Comparison of ENCODE assay signal across 11 cellular contexts in genomic region chr10:11146402-11147171, GRCh38.
A peak's percentile ranks its signal among the peaks of the same experiment; 100 is the strongest.
DNase-seq lines count a peak whose midpoint lies in the region; ATAC-seq and TF ChIP-seq lines count a peak whose summit lies in the region.
"Had no signal": no experiment of that assay in that cellular context is flagged by ENCODE, and none has a peak within 500 bp of the region (broad histone marks: within the 10 kb centered on the region; RNA-seq: fewer than 3 reads in every experiment).

No MANE protein-coding gene starts in this region.

- TF ChIP-seq CTCF in lower lobe of right lung (IDR thresholded peaks at IDR 0.05) (no peak), prostate gland (IDR thresholded peaks at IDR 0.05) (no peak)

- peak overlapping the region; percentile 59 to 88 (median 72) for H3K4me3 Mint-ChIP-seq in CD4-positive, CD25-positive, alpha-beta regulatory T cell
- H3K4me3 Mint-ChIP-seq in activated naive CD8-positive, alpha-beta T cell treated with anti-CD3 and anti-CD28 coated beads, Interleukin-2, amount 50 U/mL, for 24 hours: peak overlapping the region; percentile 80

- peak overlapping the region; percentile 94 for H3K27ac ChIP-seq in CD4-positive, CD25-positive, alpha-beta regulatory T cell (ENCODE audit: insufficient read depth, low read length, poor library complexity, severe bottlenecking)
- peak overlapping the region; percentile 87 for H3K27ac ChIP-seq in KOPT-K1 (ENCODE audit: low read depth, low read length, poor library complexity, severe bottlenecking)
- peak overlapping the region; percentile 9 for H3K27ac ChIP-seq in lower lobe of right lung
- H3K27ac ChIP-seq in prostate gland: no peak overlapping the region

- H3K9me3 Mint-ChIP-seq in CD4-positive, CD25-positive, alpha-beta regulatory T cell: peaks cover 0 to 2% (median 0%) of the 10 kb centered on the region in 7 donors
- no peaks in the 10 kb centered on the region for H3K9me3 Mint-ChIP-seq in activated naive CD8-positive, alpha-beta T cell treated with anti-CD3 and anti-CD28 coated beads, Interleukin-2, amount 50 U/mL, for 24 hours

- no peaks in the 10 kb centered on the region for H3K36me3 Mint-ChIP-seq in CD4-positive, CD25-positive, alpha-beta regulatory T cell
- no peaks in the 10 kb centered on the region for H3K36me3 Mint-ChIP-seq in activated naive CD8-positive, alpha-beta T cell treated with anti-CD3 and anti-CD28 coated beads, Interleukin-2, amount 50 U/mL, for 24 hours (ENCODE audit: low read depth)

- H3K27ac Mint-ChIP-seq in CD4-positive, CD25-positive, alpha-beta regulatory T cell: peak overlapping the region; percentile 97 to 100 (median 98)
- peak overlapping the region; percentile 91 for H3K27ac Mint-ChIP-seq in activated naive CD8-positive, alpha-beta T cell treated with anti-CD3 and anti-CD28 coated beads, Interleukin-2, amount 50 U/mL, for 24 hours

- no peaks in the 10 kb centered on the region for H3K36me3 ChIP-seq in CD4-positive, CD25-positive, alpha-beta regulatory T cell (ENCODE audit: control insufficient read depth, insufficient read depth, low read length)
- H3K36me3 ChIP-seq in KOPT-K1 (ENCODE audit: insufficient read depth, low read length) (no peaks in the 10 kb centered on the region), lower lobe of right lung (no peaks in the 10 kb centered on the region), prostate gland (no peaks in the 10 kb centered on the region)

- intact Hi-C loops in lower lobe of right lung (cut with DNase I): no loop called here
- intact Hi-C loops in prostate gland (cut with DNase I): no loop called here

- peaks cover 86% of the 10 kb centered on the region for H3K4me1 ChIP-seq in CD4-positive, CD25-positive, alpha-beta regulatory T cell (ENCODE audit: control insufficient read depth, insufficient read depth, low read length, poor library complexity, severe bottlenecking)
- H3K4me1 ChIP-seq in lower lobe of right lung: peaks cover 71% of the 10 kb centered on the region
- H3K4me1 ChIP-seq in prostate gland (replicated peaks): no peaks in the 10 kb centered on the region

- WGBS in prostate gland: 56% methylated on average over 6 of the region's 6 CpGs

- peaks cover 54 to 98% (median 79%) of the 10 kb centered on the region in 4 donors for H3K4me1 Mint-ChIP-seq in CD4-positive, CD25-positive, alpha-beta regulatory T cell
- H3K4me1 Mint-ChIP-seq in activated naive CD8-positive, alpha-beta T cell treated with anti-CD3 and anti-CD28 coated beads, Interleukin-2, amount 50 U/mL, for 24 hours: peaks cover 95% of the 10 kb centered on the region

- DNase-seq in CD4-positive, CD25-positive, alpha-beta regulatory T cell: peak in 1 of 3 donors; percentile 43
- DNase-seq in activated naive CD8-positive, alpha-beta T cell treated with anti-CD3 and anti-CD28 coated beads, Interleukin-2, amount 50 U/mL, for 24 hours: no peak
- DNase-seq in lower lobe of right lung (no peak), activated gamma-delta T cell treated with Interleukin-2 at 50 U/mL for 16 hours (no peak), prostate gland (ENCODE audit: low spot score) (no peak), HuH-7 (ENCODE audit: low spot score) (no peak)
- DNase-seq: Karpas-422, NCI-H2227 treated with DMSO at 0.1 percent for 48 hours, SHP77 had no signal

- H3K27me3 ChIP-seq in CD4-positive, CD25-positive, alpha-beta regulatory T cell (ENCODE audit: control insufficient read depth, insufficient read depth, low read length): no peaks in the 10 kb centered on the region
- H3K27me3 ChIP-seq in lower lobe of right lung (ENCODE audit: low read depth): no peaks in the 10 kb centered on the region
- H3K27me3 ChIP-seq in prostate gland (replicated peaks; ENCODE audit: insufficient read depth): no peaks in the 10 kb centered on the region

- no peak for ATAC-seq in CD4-positive, CD25-positive, alpha-beta regulatory T cell (ENCODE audit: low read depth in 2 of 2)
- no peak for ATAC-seq in activated naive CD8-positive, alpha-beta T cell treated with anti-CD3 and anti-CD28 coated beads, Interleukin-2, amount 50 U/mL, for 24 hours
- ATAC-seq in lower lobe of right lung (no peak), HG03025 (IDR thresholded peaks at IDR 0.05; ENCODE audit: low FRiP score, unreplicated experiment) (no peak)

- no peaks in the 10 kb centered on the region for H3K9me3 ChIP-seq in CD4-positive, CD25-positive, alpha-beta regulatory T cell (ENCODE audit: control insufficient read depth in 2 of 2, low read length in 2 of 2)
- H3K9me3 ChIP-seq in KOPT-K1 (ENCODE audit: insufficient read depth, low read length, poor library complexity, severe bottlenecking) (no peaks in the 10 kb centered on the region), lower lobe of right lung (no peaks in the 10 kb centered on the region), prostate gland (no peaks in the 10 kb centered on the region)

- H3K27me3 Mint-ChIP-seq in CD4-positive, CD25-positive, alpha-beta regulatory T cell: no peaks in the 10 kb centered on the region
- no peaks in the 10 kb centered on the region for H3K27me3 Mint-ChIP-seq in activated naive CD8-positive, alpha-beta T cell treated with anti-CD3 and anti-CD28 coated beads, Interleukin-2, amount 50 U/mL, for 24 hours

- H3K4me3 ChIP-seq in CD4-positive, CD25-positive, alpha-beta regulatory T cell (ENCODE audit: low read depth, low read length): peak overlapping the region; percentile 74
- H3K4me3 ChIP-seq in lower lobe of right lung (no peak overlapping the region), prostate gland (no peak overlapping the region)

- TF ChIP-seq POLR2A in prostate gland (IDR thresholded peaks at IDR 0.05): no peak

Comparison
In these comparisons a context has a peak if more than half of its experiments do, and no peak if none do; other contexts are left out.
1. H3K27ac ChIP-seq: peak in CD4-positive, CD25-positive, alpha-beta regulatory T cell (single experiment), KOPT-K1 (single experiment) and lower lobe of right lung (single experiment); none in prostate gland (0 of 2).